ENCODE assay signal across 12 cellular contexts in genomic region chr9:38334234-38334633, GRCh38. TPM values are rescaled to one million over a fixed set of nuclear protein-coding genes. Genes with fewer than 3 reads are reported as not detected.
A peak's percentile ranks its signal among the peaks of the same experiment; 100 is the strongest.
DNase-seq lines count a peak whose midpoint lies in the region; ATAC-seq, FAIRE-seq and TF ChIP-seq lines count a peak whose summit lies in the region.
"Had no signal": no experiment of that assay in that cellular context is flagged by ENCODE, and none has a peak within 500 bp of the region (broad histone marks: within the 10 kb centered on the region; RNA-seq: fewer than 3 reads in every experiment).

No MANE protein-coding gene starts in this region.

- 44% methylated on average over 3 of the region's 3 CpGs for WGBS in smooth muscle cell (ENCODE audit: low lambda C conversion rate)

- CTCF ChIA-PET in endothelial cell of umbilical vein (lab: Charles Lee): interaction anchor here (1.4 to 2.6 kb wide), 2 partner anchors 9 to 28 kb away, joined by 4 to 9 read pairs; no protein-coding TSS in a partner anchor

- POLR2A ChIA-PET in endothelial cell of umbilical vein (lab: Charles Lee): no interaction called here

- H3K27ac ChIP-seq in endothelial cell of umbilical vein (ENCODE audit: insufficient read depth, low read depth, low read length): no peak overlapping the region
- H3K27ac ChIP-seq in smooth muscle cell (ENCODE audit: low read depth): no peak overlapping the region
- H3K27ac ChIP-seq: GM23248 had no signal

- no peaks in the 10 kb centered on the region for H3K79me2 ChIP-seq in endothelial cell of umbilical vein (ENCODE audit: control insufficient read depth, insufficient read depth, low read length)
- H3K79me2 ChIP-seq in smooth muscle cell (ENCODE audit: low read depth): no peaks in the 10 kb centered on the region

- H3K9ac ChIP-seq in endothelial cell of umbilical vein (replicated peaks; ENCODE audit: extremely low read depth, insufficient read depth, low read length) (no peak overlapping the region), smooth muscle cell (ENCODE audit: low read depth) (no peak overlapping the region)
- H3K9ac ChIP-seq: GM23248 had no signal

- FAIRE-seq in endothelial cell of umbilical vein (lab: Jason Lieb, UNC): peak; percentile 18

- H3K9me3 ChIP-seq in endothelial cell of umbilical vein (replicated peaks; ENCODE audit: control insufficient read depth, insufficient read depth, low read length) (no peaks in the 10 kb centered on the region), smooth muscle cell (replicated peaks; ENCODE audit: low read depth) (no peaks in the 10 kb centered on the region)

- no peak for ATAC-seq in HG03039 (IDR thresholded peaks at IDR 0.05; ENCODE audit: unreplicated experiment)
- ATAC-seq: stimulated activated effector memory CD8-positive, alpha-beta T cell treated with anti-CD3 and anti-CD28 coated beads, Interleukin-12 subunit alpha, Interleukin-12 subunit beta, amount 100 ng/mL, for 72 hours had no signal

- H3K9me1 ChIP-seq in endothelial cell of umbilical vein (replicated peaks; ENCODE audit: control insufficient read depth, extremely low read depth, insufficient read depth, low read length): no peaks in the 10 kb centered on the region

- dilution Hi-C loops in endothelial cell of umbilical vein (cut with MboI; ENCODE audit: extremely low pct_ligation_motif_present, low sequenced_read_pairs): no loop called here

- no TSS peak for BruUV-seq in endothelial cell of umbilical vein (replicated peaks; lab: Mats Ljungman, UMichigan)

- H2AFZ ChIP-seq in endothelial cell of umbilical vein (ENCODE audit: low read depth, low read length) (no peak overlapping the region), smooth muscle cell (ENCODE audit: low read depth) (no peak overlapping the region)
- H2AFZ ChIP-seq: GM23248 had no signal

- no peaks in the 10 kb centered on the region for H4K20me1 ChIP-seq in endothelial cell of umbilical vein (replicated peaks; ENCODE audit: control insufficient read depth, extremely low read depth, insufficient read depth, low read length)
- H4K20me1 ChIP-seq in smooth muscle cell (ENCODE audit: low read depth): no peaks in the 10 kb centered on the region

- peak in 1 of 2 donors; percentile 2 for TF ChIP-seq CTCF in endothelial cell of umbilical vein (IDR thresholded peaks at IDR 0.05; ENCODE audit: extremely low read depth in 1 of 2, insufficient read depth in 1 of 2, low read depth in 1 of 2, low read length in 2 of 2)
- TF ChIP-seq CTCF in smooth muscle cell (IDR thresholded peaks at IDR 0.05; ENCODE audit: borderline replicate concordance, insufficient read depth, poor library complexity, severe bottlenecking): peak; percentile 12

- no peak for TF ChIP-seq POLR2A in endothelial cell of umbilical vein (IDR thresholded peaks at IDR 0.05; ENCODE audit: low read depth, low read length)

- no peaks in the 10 kb centered on the region for H3F3A ChIP-seq in smooth muscle cell (ENCODE audit: low read depth)

- H3K4me1 ChIP-seq in endothelial cell of umbilical vein (ENCODE audit: control insufficient read depth, extremely low read depth, insufficient read depth, low read length): no peaks in the 10 kb centered on the region
- peaks cover 13% of the 10 kb centered on the region for H3K4me1 ChIP-seq in smooth muscle cell (ENCODE audit: low read depth)

- H3K27me3 ChIP-seq in endothelial cell of umbilical vein (ENCODE audit: control insufficient read depth in 2 of 2, insufficient read depth in 2 of 2, low read length in 2 of 2): peaks cover 9 to 34% of the 10 kb centered on the region in 2 experiments
- H3K27me3 ChIP-seq in smooth muscle cell (ENCODE audit: low read depth): no peaks in the 10 kb centered on the region

- DNase-seq in NCI-H748 (lab: John Stamatoyannopoulos, UW; ENCODE audit: unreplicated experiment): peak; percentile 26
- no peak for DNase-seq in NCI-H748 treated with DMSO at 0.1 percent for 48 hours (lab: John Stamatoyannopoulos, UW)
- peak; percentile 87 for DNase-seq in NCI-H146 treated with DMSO at 0.1 percent for 48 hours (lab: John Stamatoyannopoulos, UW; ENCODE audit: unreplicated experiment)
- DNase-seq in endothelial cell of umbilical vein (ENCODE audit: low read depth, low spot score): no peak
- DNase-seq in smooth muscle cell (lab: John Stamatoyannopoulos, UW; ENCODE audit: unreplicated experiment): no peak
- DNase-seq in nucleus accumbens (lab: John Stamatoyannopoulos, UW): no peak
- no peak for DNase-seq in activated CD4-positive, CD25-positive, alpha-beta regulatory T cell treated with anti-CD3 and anti-CD28 coated beads, Interleukin-2, amount 50 U/mL, for 72 hours
- DNase-seq: GM23248; midbrain; stimulated activated CD4-positive, alpha-beta T cell treated with anti-CD3 and anti-CD28 coated beads, Interleukin-12 subunit alpha, Interleukin-12 subunit beta, amount 100 ng/mL, for 4 hours had no signal

- H3K4me2 ChIP-seq in endothelial cell of umbilical vein (ENCODE audit: insufficient read depth, low read length) (no peak overlapping the region), smooth muscle cell (no peak overlapping the region)

- H3K4me3 ChIP-seq in endothelial cell of umbilical vein (replicated peaks in 1 of 3; ENCODE audit: insufficient read depth in 1 of 3, low read depth in 1 of 3, low read length in 3 of 3): no peak overlapping the region
- H3K4me3 ChIP-seq in smooth muscle cell: no peak overlapping the region
- H3K4me3 ChIP-seq: GM23248 had no signal

- no peaks in the 10 kb centered on the region for H3K36me3 ChIP-seq in endothelial cell of umbilical vein (ENCODE audit: control insufficient read depth in 2 of 2, extremely low read depth in 1 of 2, insufficient read depth in 2 of 2, low read length in 2 of 2)
- H3K36me3 ChIP-seq in smooth muscle cell (ENCODE audit: low read depth): no peaks in the 10 kb centered on the region

- intact Hi-C loops in endothelial cell of umbilical vein (cut with micrococcal nuclease): no loop called here

TF ChIP-seq in endothelial cell of umbilical vein, 7 proteins besides CTCF, POLR2A, EP300 and RAD21:
- TF ChIP-seq MYC (IDR thresholded peaks at IDR 0.05; ENCODE audit: low read depth, low read length) (no peak), MAX (IDR thresholded peaks at IDR 0.05; ENCODE audit: insufficient read depth, insufficient read length) (no peak), FOS (IDR thresholded peaks at IDR 0.05; ENCODE audit: borderline replicate concordance, insufficient read depth, low read length) (no peak), GATA2 (IDR thresholded peaks at IDR 0.05; ENCODE audit: insufficient read depth, insufficient read length, low read depth, low read length) (no peak), POLR2AphosphoS5 (IDR thresholded peaks at IDR 0.05; ENCODE audit: insufficient read depth, low read depth, low read length) (no peak), JUN (IDR thresholded peaks at IDR 0.05; ENCODE audit: borderline replicate concordance, insufficient read depth, insufficient read length, low read depth) (no peak), EZH2 (IDR thresholded peaks at IDR 0.05; ENCODE audit: borderline replicate concordance, low read depth, low read length, severe bottlenecking) (no peak)
TF ChIP-seq in endothelial cell of umbilical vein: peak in this region for 0.

RNA-seq across cellular contexts. Expression of gene ALDH1B1, which starts 58.3 kb away (rescaled TPM):
- total RNA-seq in endothelial cell of umbilical vein (20.5 and 21.7 TPM in 2 replicates), smooth muscle cell (24.6 and 25.3 TPM in 2 replicates)
- polyA plus RNA-seq in endothelial cell of umbilical vein (10.2 and 11.5 TPM in 2 replicates), smooth muscle cell (29.0 and 31.9 TPM in 2 replicates)
- 13.5 and 13.7 TPM in 2 replicates for polyA plus RNA-seq in endothelial cell of umbilical vein (2011; cell fraction: cytosol; rRNA removed)
- 6.9 and 8.2 TPM in 2 replicates for polyA plus RNA-seq in endothelial cell of umbilical vein (2011; cell fraction: nucleus; rRNA removed)
- polyA plus RNA-seq in endothelial cell of umbilical vein (2012): 23.5 and 26.2 TPM in 2 replicates
- 22.4 and 22.9 TPM in 2 replicates for polyA minus RNA-seq in endothelial cell of umbilical vein
- polyA minus RNA-seq in endothelial cell of umbilical vein (2011; cell fraction: cytosol; rRNA and poly(A)+ RNA removed): 28.0 TPM
- polyA minus RNA-seq in endothelial cell of umbilical vein (2011; cell fraction: nucleus; rRNA and poly(A)+ RNA removed): 4.1 and 4.8 TPM in 2 replicates

Comparison
In these comparisons a context has a peak if more than half of its experiments do, and no peak if none do; other contexts are left out.
1. DNase-seq: peak in NCI-H748 (single experiment) and NCI-H146 treated with DMSO at 0.1 percent for 48 hours (single experiment); none in NCI-H748 treated with DMSO at 0.1 percent for 48 hours (single experiment), endothelial cell of umbilical vein (single experiment), smooth muscle cell (single experiment), nucleus accumbens (0 of 56) and activated CD4-positive, CD25-positive, alpha-beta regulatory T cell treated with anti-CD3 and anti-CD28 coated beads, Interleukin-2, amount 50 U/mL, for 72 hours (single experiment).